ENCODE assay signal across 8 cellular contexts in genomic region chr3:53255775-53256703, GRCh38. TPM values are rescaled to one million over a fixed set of nuclear protein-coding genes. Genes with fewer than 3 reads are reported as not detected.
DNase-seq lines count a peak whose midpoint lies in the region; FAIRE-seq and TF ChIP-seq lines count a peak whose summit lies in the region.

Gene TKT, minus strand, starts transcription at chr3:53256022. Its CDS starts 80 bp downstream, at chr3:53255942.

- H3K27ac ChIP-seq in right atrium auricular region: peak within 1 kb of the TSS; percentile 84 to 90

- H3K4me1 ChIP-seq in right atrium auricular region: peaks cover 0 to 56% of the 10 kb centered on the region in 2 donors

- TF ChIP-seq CTCF in right atrium auricular region (IDR thresholded peaks at IDR 0.05): no peak

- peak; percentile 98 for DNase-seq in HEK293T (ENCODE audit: extremely low spot score)
- DNase-seq in NAMALWA (ENCODE audit: low spot score): peak; percentile 73
- peak; percentile 63 to 90 (median 71) for DNase-seq in T-helper 2 cell
- DNase-seq in amygdala (lab: John Stamatoyannopoulos, UW): peak in 53 of 56 donors; percentile 26 to 92 (median 77)
- DNase-seq in right atrium auricular region (ENCODE audit: low spot score): peak; percentile 83
- peak; percentile 26 for DNase-seq in pulmonary artery endothelial cell (ENCODE audit: low read depth, low spot score)
- peak; percentile 98 for DNase-seq in urothelium cell line (ENCODE audit: low spot score)

- CTCF ChIA-PET in HEK293T (lab: Yijun Ruan, JAX): no interaction called here

- H3K9me3 ChIP-seq in right atrium auricular region: no peaks in the 10 kb centered on the region

- peak; percentile 5 for FAIRE-seq in urothelium cell line (lab: Jason Lieb, UNC)

- H3K4me3 ChIP-seq in GM08714 (ENCODE audit: low read length) (peak within 1 kb of the TSS; percentile 86), right atrium auricular region (peak within 1 kb of the TSS; percentile 75 to 81)

- no peaks in the 10 kb centered on the region for H3K36me3 ChIP-seq in right atrium auricular region

- POLR2A ChIA-PET in HEK293T (lab: Yijun Ruan, JAX): no interaction called here

- H3K27me3 ChIP-seq in right atrium auricular region: no peaks in the 10 kb centered on the region

TF ChIP-seq in HEK293T, 16 proteins besides CTCF, POLR2A, EP300 and RAD21:
- peak; percentile 49 for TF ChIP-seq CTBP1 (IDR thresholded peaks at IDR 0.05; ENCODE audit: borderline replicate concordance)
- TF ChIP-seq L3MBTL2 (conservative IDR thresholded peaks at IDR 0.05): no peak

RNA-seq across cellular contexts. Expression of gene TKT, which starts in this region (rescaled TPM):
- total RNA-seq in right atrium auricular region (10 to 100 TPM; 48.8 to 62.8 TPM), pulmonary artery endothelial cell (702 and 762 TPM in 2 replicates)

Comparison
In these comparisons a context has a peak if more than half of its experiments do, and no peak if none do; other contexts are left out.
1. Peak in every context shown above with its lines: DNase-seq, H3K4me3 ChIP-seq and H3K27ac ChIP-seq.
2. RNA of gene TKT (total RNA-seq): 702 to 762 TPM in pulmonary artery endothelial cell; 48.8 to 62.8 TPM in right atrium auricular region; every median in the first group is over 10 times any median in the second.
3. DNase-seq: peak in every context shown above with its lines; median percentile 98 in HEK293T; 98 in urothelium cell line; 83 in right atrium auricular region; 77 in amygdala; 73 in NAMALWA; 71 in T-helper 2 cell; 26 in pulmonary artery endothelial cell.